Comparison of ENCODE assay signal across 16 cellular contexts in genomic region chr7:29843738-29844137, GRCh38. TPM values are rescaled to one million over a fixed set of nuclear protein-coding genes. Genes with fewer than 3 reads are reported as not detected.
A peak's percentile ranks its signal among the peaks of the same experiment; 100 is the strongest.
DNase-seq lines count a peak whose midpoint lies in the region; ATAC-seq and TF ChIP-seq lines count a peak whose summit lies in the region.
"Had no signal": no experiment of that assay in that cellular context is flagged by ENCODE, and none has a peak within 500 bp of the region (broad histone marks: within the 10 kb centered on the region; RNA-seq: fewer than 3 reads in every experiment).

No MANE protein-coding gene starts in this region.

- H3K36me3 Mint-ChIP-seq in WTC11 (no peaks in the 10 kb centered on the region), neural progenitor cell (no peaks in the 10 kb centered on the region)
- no peaks in the 10 kb centered on the region for H3K36me3 Mint-ChIP-seq in activated CD8-positive, alpha-beta T cell treated with anti-CD3 and anti-CD28 coated beads, Interleukin-2, amount 10 ng/mL, durations not matched to agents 7 days and 5 days (ENCODE audit: low read depth)
- H3K36me3 Mint-ChIP-seq: CD14-positive monocyte had no signal

- H3K9ac ChIP-seq in Loucy (ENCODE audit: low read depth, low read length, poor library complexity, severe bottlenecking) (no peak overlapping the region), neural progenitor cell (no peak overlapping the region)

- no peak for TF ChIP-seq CTCF in Loucy (conservative IDR thresholded peaks at IDR 0.05; ENCODE audit: low read length)
- no peak for TF ChIP-seq CTCF in WTC11 (IDR thresholded peaks at IDR 0.05)
- no peak for TF ChIP-seq CTCF in neural progenitor cell (IDR thresholded peaks at IDR 0.05)

- CTCF ChIA-PET in WTC11 (lab: Charles Lee) = interaction anchor here (0.5 to 2.4 kb wide), 2 partner anchors 38 to 208 kb away, joined by 3 to 6 read pairs; no protein-coding TSS in a partner anchor
- CTCF ChIA-PET in activated CD8-positive, alpha-beta T cell treated with anti-CD3 and anti-CD28 coated beads, Interleukin-2, amount 10 ng/mL, durations not matched to agents 7 days and 5 days (lab: Charles Lee) = interaction anchor here (0.9 kb wide), 1 partner anchor 218 kb away, joined by 4 read pairs; no protein-coding TSS in a partner anchor

- H3K27ac ChIP-seq in neural progenitor cell = peak overlapping the region; percentile 47

- H3K4me2 ChIP-seq in Loucy (ENCODE audit: low read depth, low read length, poor library complexity, severe bottlenecking) (peak overlapping the region; percentile 37), neural progenitor cell (peak overlapping the region; percentile 47)

- H3K9me3 ChIP-seq in Loucy (ENCODE audit: insufficient read depth, low read depth, low read length) (no peaks in the 10 kb centered on the region), neural progenitor cell (ENCODE audit: low read depth) (no peaks in the 10 kb centered on the region)

- H3K27me3 Mint-ChIP-seq in WTC11 (ENCODE audit: low read depth) (no peaks in the 10 kb centered on the region), neural progenitor cell (ENCODE audit: insufficient read depth, low read depth) (peaks cover 9% of the 10 kb centered on the region)
- H3K27me3 Mint-ChIP-seq in activated CD8-positive, alpha-beta T cell treated with anti-CD3 and anti-CD28 coated beads, Interleukin-2, amount 10 ng/mL, durations not matched to agents 7 days and 5 days (ENCODE audit: low read depth) = peaks cover 15% of the 10 kb centered on the region

- peak overlapping the region; percentile 64; the same call in 1 of the 2 replicates for H2AFZ ChIP-seq in Loucy (ENCODE audit: low read length)
- H2AFZ ChIP-seq in neural progenitor cell (replicated peaks) = no peak overlapping the region

- H3K36me3 ChIP-seq in Loucy (ENCODE audit: insufficient read depth, low read length) = no peaks in the 10 kb centered on the region
- H3K36me3 ChIP-seq in neural progenitor cell = no peaks in the 10 kb centered on the region

- H3K4me3 ChIP-seq in Loucy (ENCODE audit: low read length, poor library complexity, severe bottlenecking) (no peak overlapping the region), neural progenitor cell (peak overlapping the region; percentile 5)

- H3K79me2 ChIP-seq in Loucy (ENCODE audit: insufficient read depth, low read length) (no peaks in the 10 kb centered on the region), neural progenitor cell (ENCODE audit: low read depth) (no peaks in the 10 kb centered on the region)

- H3K4me1 Mint-ChIP-seq in WTC11 (peaks cover 23% of the 10 kb centered on the region), neural progenitor cell (peaks cover 30% of the 10 kb centered on the region)
- H3K4me1 Mint-ChIP-seq in activated CD8-positive, alpha-beta T cell treated with anti-CD3 and anti-CD28 coated beads, Interleukin-2, amount 10 ng/mL, durations not matched to agents 7 days and 5 days (ENCODE audit: low read depth) = no peaks in the 10 kb centered on the region
- H3K4me1 Mint-ChIP-seq: CD14-positive monocyte had no signal

- H3K27ac Mint-ChIP-seq in WTC11 (no peak overlapping the region), neural progenitor cell (no peak overlapping the region)
- no peak overlapping the region for H3K27ac Mint-ChIP-seq in activated CD8-positive, alpha-beta T cell treated with anti-CD3 and anti-CD28 coated beads, Interleukin-2, amount 10 ng/mL, durations not matched to agents 7 days and 5 days
- H3K27ac Mint-ChIP-seq: CD14-positive monocyte had no signal

- no peaks in the 10 kb centered on the region for H3K27me3 ChIP-seq in Loucy (ENCODE audit: insufficient read depth, low read length, poor library complexity, severe bottlenecking)
- no peaks in the 10 kb centered on the region for H3K27me3 ChIP-seq in neural progenitor cell

- DNase-seq in DMS153 (lab: John Stamatoyannopoulos, UW) (peak; percentile 79), WTC11 (ENCODE audit: low spot score) (no peak), neural progenitor cell (ENCODE audit: low spot score) (no peak), NCI-H1694 treated with DMSO at 0.1 percent for 48 hours (lab: John Stamatoyannopoulos, UW) (no peak), nucleus accumbens (lab: John Stamatoyannopoulos, UW) (no peak), GOT3 (lab: John Stamatoyannopoulos, UW) (no peak)
- no peak for DNase-seq in activated CD8-positive, alpha-beta T cell treated with anti-CD3 and anti-CD28 coated beads, Interleukin-2, amount 10 ng/mL, durations not matched to agents 7 days and 5 days
- DNase-seq: DMS53, KBM-7, NCI-H226, NCI-H82, SHP77 had no signal

- no peaks in the 10 kb centered on the region for H3K9me3 Mint-ChIP-seq in WTC11
- H3K9me3 Mint-ChIP-seq in neural progenitor cell = no peaks in the 10 kb centered on the region
- no peaks in the 10 kb centered on the region for H3K9me3 Mint-ChIP-seq in activated CD8-positive, alpha-beta T cell treated with anti-CD3 and anti-CD28 coated beads, Interleukin-2, amount 10 ng/mL, durations not matched to agents 7 days and 5 days (ENCODE audit: insufficient read depth)

- H3K4me1 ChIP-seq in Loucy (ENCODE audit: insufficient read depth, low read length, poor library complexity, severe bottlenecking) (peaks cover 10% of the 10 kb centered on the region), neural progenitor cell (peaks cover 46% of the 10 kb centered on the region)

- no peaks in the 10 kb centered on the region for H3K9me2 ChIP-seq in Loucy (replicated peaks; ENCODE audit: low read depth, low read length)

- H3K4me3 Mint-ChIP-seq in WTC11 (no peak overlapping the region), neural progenitor cell (no peak overlapping the region)
- no peak overlapping the region for H3K4me3 Mint-ChIP-seq in activated CD8-positive, alpha-beta T cell treated with anti-CD3 and anti-CD28 coated beads, Interleukin-2, amount 10 ng/mL, durations not matched to agents 7 days and 5 days
- H3K4me3 Mint-ChIP-seq: CD14-positive monocyte had no signal

- no peaks in the 10 kb centered on the region for H4K20me1 ChIP-seq in Loucy (ENCODE audit: insufficient read depth, low read length, poor library complexity, severe bottlenecking)
- peaks cover 9% of the 10 kb centered on the region for H4K20me1 ChIP-seq in neural progenitor cell (ENCODE audit: low read depth)

- POLR2A ChIA-PET in WTC11 (lab: Charles Lee) = no interaction called here
- POLR2A ChIA-PET in activated CD8-positive, alpha-beta T cell treated with anti-CD3 and anti-CD28 coated beads, Interleukin-2, amount 10 ng/mL, durations not matched to agents 7 days and 5 days (lab: Charles Lee) = no interaction called here

- ATAC-seq in WTC11 = 0 out of 2 replicates have a peak, but pooled peaks have one; percentile 34
- no peak for ATAC-seq in activated CD8-positive, alpha-beta T cell treated with anti-CD3 and anti-CD28 coated beads, Interleukin-2, amount 10 ng/mL, durations not matched to agents 7 days and 5 days

- no peaks in the 10 kb centered on the region for H3F3A ChIP-seq in Loucy (ENCODE audit: low read depth)
- H3F3A ChIP-seq in neural progenitor cell (ENCODE audit: low read depth) = peaks cover 29% of the 10 kb centered on the region

TF ChIP-seq in WTC11, 78 proteins besides CTCF, POLR2A, EP300 and RAD21:
- no peak for TF ChIP-seq MXD4 (CRISPR knock-in tag; IDR thresholded peaks at IDR 0.05; ENCODE audit: borderline replicate concordance)
- TF ChIP-seq JAZF1 (CRISPR knock-in tag; IDR thresholded peaks at IDR 0.05) = no peak
- TF ChIP-seq ZNF416 (CRISPR knock-in tag; IDR thresholded peaks at IDR 0.05) = no peak
- TF ChIP-seq NFYB (CRISPR knock-in tag; conservative IDR thresholded peaks at IDR 0.05; ENCODE audit: low read depth) = no peak

RNA-seq across cellular contexts. Expression of gene WIPF3, which starts 37.4 kb away (rescaled TPM):
- total RNA-seq in WTC11 (2021) (9.9 to 11.4 TPM (median 10.5 TPM) in 3 replicates), neural progenitor cell (ENCODE audit: low replicate concordance) (5.2 and 5.5 TPM in 2 replicates)
- total RNA-seq in activated CD8-positive, alpha-beta T cell treated with anti-CD3 and anti-CD28 coated beads, Interleukin-2, amount 10 ng/mL, durations not matched to agents 7 days and 5 days = not detected
- total RNA-seq: G401, M059J had no signal
